Comparison of ENCODE assay signal across 9 cellular contexts in the genomic region with DNA sequence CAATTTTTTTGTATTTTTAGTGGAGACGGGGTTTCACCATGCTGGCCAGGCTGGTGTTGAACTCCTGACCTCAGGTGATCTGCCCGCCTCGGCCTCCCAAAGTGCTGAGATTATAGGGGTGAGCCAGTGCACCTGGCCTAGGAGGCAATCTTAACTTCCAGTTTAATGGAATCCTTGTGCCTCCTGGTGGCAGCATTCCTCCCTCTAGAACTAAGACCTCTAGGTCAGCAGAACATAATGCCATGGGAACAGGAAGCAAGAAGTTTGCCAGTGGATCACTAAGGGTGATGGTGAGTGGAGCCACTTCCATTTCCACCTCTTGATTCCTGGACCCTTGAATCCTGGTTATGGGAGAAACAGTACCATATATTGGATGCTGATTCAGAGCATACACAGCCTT. TPM values are rescaled to one million over a fixed set of nuclear protein-coding genes. Genes with fewer than 3 reads are reported as not detected.
A peak's percentile ranks its signal among the peaks of the same experiment; 100 is the strongest.
DNase-seq lines count a peak whose midpoint lies in the region; ATAC-seq, FAIRE-seq and TF ChIP-seq lines count a peak whose summit lies in the region.
"Not testable (repeated sequence)": the region's sequence is repeated elsewhere in the genome, so short reads cannot be mapped to it uniquely, and the experiment has no call there.
"Had no signal": no experiment of that assay in that cellular context is flagged by ENCODE, and none has a peak within 500 bp of the region (broad histone marks: within the 10 kb centered on the region; RNA-seq: fewer than 3 reads in every experiment).

No MANE protein-coding gene starts in this region.

- H3K4me1 ChIP-seq in A549; OCI-LY7 (ENCODE audit: insufficient read depth, low read length, poor library complexity, severe bottlenecking); endodermal cell (ENCODE audit: control insufficient read depth, insufficient read depth, low read length); neural progenitor cell: not testable (repeated sequence)

- not testable (repeated sequence) for H3K9ac ChIP-seq in endodermal cell (ENCODE audit: extremely low read depth, low read length, poor library complexity, severe bottlenecking); neural progenitor cell

- H3K36me3 ChIP-seq in OCI-LY7 (ENCODE audit: insufficient read depth, low read length); endodermal cell (ENCODE audit: control insufficient read depth, insufficient read depth, low read length); neural progenitor cell: not testable (repeated sequence)

- not testable (repeated sequence) for TF ChIP-seq EP300 in A549 (IDR thresholded peaks at IDR 0.05); Ishikawa (IDR thresholded peaks at IDR 0.05; ENCODE audit: borderline replicate concordance)

- POLR2A ChIA-PET in A549 (lab: Yijun Ruan, JAX); activated CD8-positive, alpha-beta T cell treated with anti-CD3 and anti-CD28 coated beads for 36 hours (lab: Charles Lee): not testable (repeated sequence)
- POLR2A ChIA-PET in OCI-LY7 (lab: Charles Lee): interaction anchor here (0.7 kb wide), 1 partner anchor 405 kb away, joined by 8 read pairs; no protein-coding TSS in a partner anchor

- H3F3A ChIP-seq in neural progenitor cell (ENCODE audit: low read depth): peaks cover 14% of the 10 kb centered on the region

- TF ChIP-seq CTCF in A549 (IDR thresholded peaks at IDR 0.05) (peak; percentile 24; the same call in 2 of the 3 replicates), OCI-LY7 (conservative IDR thresholded peaks at IDR 0.05; ENCODE audit: low read length) (0 out of 2 replicates have a peak, but pooled peaks have one; percentile 28), endodermal cell (conservative IDR thresholded peaks at IDR 0.05) (peak; percentile 78), neural progenitor cell (IDR thresholded peaks at IDR 0.05) (peak; percentile 43)
- TF ChIP-seq CTCF in activated CD8-positive, alpha-beta T cell treated with anti-CD3 and anti-CD28 coated beads for 36 hours (IDR thresholded peaks at IDR 0.05): not testable (repeated sequence)

- CTCF ChIA-PET in A549 (lab: Yijun Ruan, JAX); OCI-LY7 (lab: Charles Lee; ENCODE audit: unreplicated experiment); activated CD8-positive, alpha-beta T cell treated with anti-CD3 and anti-CD28 coated beads for 36 hours (lab: Charles Lee): not testable (repeated sequence)

- H3K27ac Mint-ChIP-seq in activated CD8-positive, alpha-beta T cell treated with anti-CD3 and anti-CD28 coated beads for 36 hours; endodermal cell; neural progenitor cell: not testable (repeated sequence)

- H3K79me2 ChIP-seq in OCI-LY7 (ENCODE audit: insufficient read depth, low read depth, low read length); neural progenitor cell (ENCODE audit: low read depth): not testable (repeated sequence)

- TF ChIP-seq POLR2A in A549 (IDR thresholded peaks at IDR 0.05; ENCODE audit: low read length): not testable (repeated sequence)

- peak in 1 of 2 experiments; percentile 55; a peak in 3 of 6 replicates for ATAC-seq in A549
- ATAC-seq in activated CD8-positive, alpha-beta T cell treated with anti-CD3 and anti-CD28 coated beads for 36 hours: not testable (repeated sequence)

- not testable (repeated sequence) for H4K20me1 ChIP-seq in OCI-LY7 (ENCODE audit: insufficient read depth, low read length); neural progenitor cell (ENCODE audit: low read depth)

- not testable (repeated sequence) for H3K4me1 Mint-ChIP-seq in activated CD8-positive, alpha-beta T cell treated with anti-CD3 and anti-CD28 coated beads for 36 hours (ENCODE audit: low read depth); endodermal cell; neural progenitor cell

- BruUV-seq in OCI-LY7 (replicated peaks; lab: Mats Ljungman, UMichigan): not testable (repeated sequence)

- TF ChIP-seq RAD21 in A549 (conservative IDR thresholded peaks at IDR 0.05 in 1 of 2, IDR thresholded peaks at IDR 0.05 in 1 of 2): peak; percentile 21 to 60; a peak in 2 of 5 replicates
- TF ChIP-seq RAD21 in Ishikawa (IDR thresholded peaks at IDR 0.05; ENCODE audit: low read depth): peak; percentile 56

- H3K36me3 Mint-ChIP-seq in activated CD8-positive, alpha-beta T cell treated with anti-CD3 and anti-CD28 coated beads for 36 hours (ENCODE audit: low read depth); endodermal cell (ENCODE audit: low read depth); neural progenitor cell: not testable (repeated sequence)

- not testable (repeated sequence) for H3K4me3 Mint-ChIP-seq in activated CD8-positive, alpha-beta T cell treated with anti-CD3 and anti-CD28 coated beads for 36 hours; endodermal cell; neural progenitor cell

- not testable (repeated sequence) for H3K27ac ChIP-seq in A549; OCI-LY7 (ENCODE audit: low read depth, low read length, poor library complexity, severe bottlenecking); endodermal cell (ENCODE audit: low read depth, low read length); neural progenitor cell

- intact Hi-C loops in OCI-LY7 (cut with micrococcal nuclease; ENCODE audit: unreplicated experiment); activated CD8-positive, alpha-beta T cell treated with anti-CD3 and anti-CD28 coated beads for 36 hours (cut with micrococcal nuclease): not testable (repeated sequence)

- WGBS in A549 (ENCODE audit: missing lambda C conversion rate): 45% methylated on average over 3 of the region's 3 CpGs
- 71 to 81% methylated on average over 1 to 3 of the region's 3 CpGs for WGBS in endodermal cell (ENCODE audit: insufficient coverage in 1 of 2, insufficient read length in 1 of 2), 2 experiments

- FAIRE-seq in A549 (lab: Jason Lieb, UNC): not testable (repeated sequence)

- not testable (repeated sequence) for H3K4me3 ChIP-seq in A549; OCI-LY7 (ENCODE audit: low read depth, low read length, poor library complexity, severe bottlenecking); endodermal cell (ENCODE audit: low read length); neural progenitor cell

- H3K27me3 Mint-ChIP-seq in activated CD8-positive, alpha-beta T cell treated with anti-CD3 and anti-CD28 coated beads for 36 hours; endodermal cell (ENCODE audit: insufficient read depth); neural progenitor cell (ENCODE audit: insufficient read depth, low read depth): not testable (repeated sequence)

- DNase-seq in A549 (ENCODE audit: low read depth in 1 of 2, low spot score in 1 of 2) (peak in 1 of 2 experiments; percentile 56), EH (ENCODE audit: low read depth) (peak; percentile 56), OCI-LY7 (ENCODE audit: low spot score) (peak; percentile 22), endodermal cell (peak; percentile 81), islet precursor cell (peak; percentile 62), neural progenitor cell (ENCODE audit: low spot score) (peak; percentile 55)
- DNase-seq in activated CD8-positive, alpha-beta T cell treated with anti-CD3 and anti-CD28 coated beads for 36 hours: peak; percentile 16

- not testable (repeated sequence) for H2AFZ ChIP-seq in OCI-LY7 (ENCODE audit: low read length); neural progenitor cell (replicated peaks)

- not testable (repeated sequence) for H3K9me3 ChIP-seq in A549; OCI-LY7 (ENCODE audit: low read length); endodermal cell (ENCODE audit: control insufficient read depth, low read length); neural progenitor cell (ENCODE audit: low read depth)

- not testable (repeated sequence) for H3K4me2 ChIP-seq in A549; OCI-LY7 (ENCODE audit: low read length); neural progenitor cell

- H3K9me3 Mint-ChIP-seq in activated CD8-positive, alpha-beta T cell treated with anti-CD3 and anti-CD28 coated beads for 36 hours; endodermal cell; neural progenitor cell: not testable (repeated sequence)

- not testable (repeated sequence) for H3K27me3 ChIP-seq in endodermal cell (ENCODE audit: control insufficient read depth, insufficient read depth, low read length, poor library complexity, severe bottlenecking); neural progenitor cell

- H3K9me2 ChIP-seq in OCI-LY7 (ENCODE audit: insufficient read depth, low read length): not testable (repeated sequence)

RNA-seq across cellular contexts. Expression of gene RNU11, which starts 5.5 kb away (rescaled TPM):
- polyA plus RNA-seq in A549 (2011; rRNA removed) (not detected in 2 replicates), A549 (2017; fragmentation: RNase III; extraction: RNeasy Plus Mini Kit Qiagen cat#74134 plus additional on column Dnase treatment) (not detected in 3 replicates)
- polyA plus RNA-seq in A549 (2012; cell fraction: cytosol; rRNA removed): not detected in 2 replicates
- polyA plus RNA-seq in A549 (2012; cell fraction: nucleus; rRNA removed): not detected in 2 replicates
- under 0.01 TPM in 1 of 2 replicates, not detected in the other for polyA minus RNA-seq in A549 (2011; rRNA and poly(A)+ RNA removed)
- total RNA-seq in OCI-LY7 (2014; rRNA removed; shearing (Covaris generic)): not detected in 2 replicates
- total RNA-seq in OCI-LY7 (2022) (not detected in 2 replicates), endodermal cell (not detected), neural progenitor cell (ENCODE audit: low replicate concordance) (not detected in 2 replicates)
- total RNA-seq in activated CD8-positive, alpha-beta T cell treated with anti-CD3 and anti-CD28 coated beads for 36 hours: not detected
- polyA plus RNA-seq in endodermal cell (2013, experiment 1 of 2): 4,629 TPM
- polyA plus RNA-seq in endodermal cell (2013, experiment 2 of 2): 4,613 TPM
- total RNA-seq: occipital lobe had no signal

RNA-seq across cellular contexts. Expression of gene TAF12, which starts 11.0 kb away (rescaled TPM):
- polyA plus RNA-seq in A549 (2011; rRNA removed) (33.8 and 38.3 TPM in 2 replicates), A549 (2017; fragmentation: RNase III; extraction: RNeasy Plus Mini Kit Qiagen cat#74134 plus additional on column Dnase treatment) (15.8 to 18.3 TPM (median 17.6 TPM) in 3 replicates)
- polyA plus RNA-seq in A549 (2012; cell fraction: cytosol; rRNA removed): 12.7 and 13.7 TPM in 2 replicates
- polyA plus RNA-seq in A549 (2012; cell fraction: nucleus; rRNA removed): 2.9 and 5.4 TPM in 2 replicates
- 7.4 and 12.9 TPM in 2 replicates for polyA minus RNA-seq in A549 (2011; rRNA and poly(A)+ RNA removed)
- 30.1 and 31.0 TPM in 2 replicates for total RNA-seq in OCI-LY7 (2014; rRNA removed; shearing (Covaris generic))
- total RNA-seq in OCI-LY7 (2022) (32.4 and 34.9 TPM in 2 replicates), endodermal cell (10 to 100 TPM; 29.3 to 39.5 TPM), neural progenitor cell (ENCODE audit: low replicate concordance) (26.3 and 45.2 TPM in 2 replicates)
- 10 to 100 TPM; 21.3 to 23.0 TPM for total RNA-seq in activated CD8-positive, alpha-beta T cell treated with anti-CD3 and anti-CD28 coated beads for 36 hours
- polyA plus RNA-seq in endodermal cell (2013, experiment 1 of 2): 26.1 TPM
- 24.0 TPM for polyA plus RNA-seq in endodermal cell (2013, experiment 2 of 2)

RNA-seq across cellular contexts. Expression of gene GMEB1, which starts 14.7 kb away (rescaled TPM):
- polyA plus RNA-seq in A549 (2011; rRNA removed) (6.9 and 7.1 TPM in 2 replicates), A549 (2017; fragmentation: RNase III; extraction: RNeasy Plus Mini Kit Qiagen cat#74134 plus additional on column Dnase treatment) (5.2 to 5.3 TPM (median 5.3 TPM) in 3 replicates)
- polyA plus RNA-seq in A549 (2012; cell fraction: cytosol; rRNA removed): 3.7 and 4.3 TPM in 2 replicates
- 5.0 and 5.3 TPM in 2 replicates for polyA plus RNA-seq in A549 (2012; cell fraction: nucleus; rRNA removed)
- 10.5 and 11.3 TPM in 2 replicates for polyA minus RNA-seq in A549 (2011; rRNA and poly(A)+ RNA removed)
- 12.5 and 13.0 TPM in 2 replicates for total RNA-seq in OCI-LY7 (2014; rRNA removed; shearing (Covaris generic))
- total RNA-seq in OCI-LY7 (2022) (22.5 and 25.9 TPM in 2 replicates), endodermal cell (10 to 100 TPM; 24.6 to 29.2 TPM), neural progenitor cell (ENCODE audit: low replicate concordance) (12.1 and 16.1 TPM in 2 replicates)
- total RNA-seq in activated CD8-positive, alpha-beta T cell treated with anti-CD3 and anti-CD28 coated beads for 36 hours: 10 to 100 TPM; 22.0 to 23.3 TPM
- 12.8 TPM for polyA plus RNA-seq in endodermal cell (2013, experiment 1 of 2)
- 15.5 TPM for polyA plus RNA-seq in endodermal cell (2013, experiment 2 of 2)
